In the genomic region with DNA sequence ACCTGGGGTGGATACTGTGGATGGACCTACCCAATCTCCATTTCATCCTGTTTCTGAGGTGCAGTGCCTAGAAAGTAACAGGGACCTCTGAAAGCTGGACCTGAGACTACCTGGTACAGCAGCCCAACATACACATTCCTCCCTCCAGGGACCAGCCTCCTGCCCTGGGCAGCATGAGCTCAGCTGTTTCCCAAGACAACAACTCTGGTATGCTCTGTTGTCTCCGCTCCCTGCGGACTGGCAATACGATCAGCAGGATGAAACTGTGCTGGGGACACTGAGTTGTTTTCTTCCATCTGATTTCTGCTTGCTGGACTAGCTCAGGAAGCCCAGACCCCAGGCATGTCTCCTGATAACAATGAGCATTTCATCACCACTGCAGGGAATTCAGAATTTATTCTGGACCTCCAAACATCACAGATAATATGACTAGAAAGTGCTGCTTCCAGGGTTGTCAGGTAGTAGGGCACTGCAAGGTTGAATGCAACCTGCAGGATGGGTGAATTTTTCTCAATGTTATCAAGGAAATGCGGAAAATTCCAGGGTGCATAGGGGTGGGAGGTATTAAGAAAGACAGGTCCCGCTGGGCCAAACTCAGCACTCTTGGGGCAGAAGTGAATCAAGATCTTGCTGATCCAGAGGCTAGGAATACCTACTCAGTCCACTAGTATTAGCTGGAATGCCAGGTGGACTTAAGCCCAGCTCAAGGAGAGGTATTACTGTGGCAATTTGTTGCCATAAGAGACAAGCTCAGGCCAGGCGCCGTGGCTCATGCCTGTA, we compare ENCODE assay signal across 27 cellular contexts.
"Had no signal": no experiment of that assay in that cellular context is flagged by ENCODE, and none has a peak within 500 bp of the region (broad histone marks: within the 10 kb centered on the region; RNA-seq: fewer than 3 reads in every experiment).

No MANE protein-coding gene starts in this region.

- H3K27ac Mint-ChIP-seq: activated CD4-positive, alpha-beta T cell treated with anti-CD3 and anti-CD28 coated beads for 36 hours; activated CD8-positive, alpha-beta T cell treated with anti-CD3 and anti-CD28 coated beads, Interleukin-2, amount 10 ng/mL, durations not matched to agents 7 days and 5 days; activated naive CD4-positive, alpha-beta T cell treated with anti-CD3 and anti-CD28 coated beads, Interleukin-2, amount 50 U/mL, for 24 hours; activated naive CD8-positive, alpha-beta T cell treated with anti-CD3 and anti-CD28 coated beads, Interleukin-2, amount 50 U/mL, for 24 hours had no signal

- H3K9me3 Mint-ChIP-seq: activated naive CD4-positive, alpha-beta T cell treated with anti-CD3 and anti-CD28 coated beads, Interleukin-2, amount 50 U/mL, for 24 hours; activated naive CD8-positive, alpha-beta T cell treated with anti-CD3 and anti-CD28 coated beads, Interleukin-2, amount 50 U/mL, for 24 hours had no signal

- H3K27ac ChIP-seq: brain microvascular endothelial cell, cardiac muscle cell, SK-N-MC, VCaP had no signal

- H3K4me1 Mint-ChIP-seq: activated CD4-positive, alpha-beta T cell treated with anti-CD3 and anti-CD28 coated beads for 36 hours; activated naive CD4-positive, alpha-beta T cell treated with anti-CD3 and anti-CD28 coated beads, Interleukin-2, amount 50 U/mL, for 24 hours had no signal

- H3K4me3 Mint-ChIP-seq: activated CD4-positive, alpha-beta T cell treated with anti-CD3 and anti-CD28 coated beads for 36 hours; activated CD8-positive, alpha-beta T cell treated with anti-CD3 and anti-CD28 coated beads, Interleukin-2, amount 10 ng/mL, durations not matched to agents 7 days and 5 days; activated naive CD4-positive, alpha-beta T cell treated with anti-CD3 and anti-CD28 coated beads, Interleukin-2, amount 50 U/mL, for 24 hours; activated naive CD8-positive, alpha-beta T cell treated with anti-CD3 and anti-CD28 coated beads, Interleukin-2, amount 50 U/mL, for 24 hours had no signal

- DNase-seq: activated CD4-positive, alpha-beta T cell treated with anti-CD3 and anti-CD28 coated beads for 36 hours; activated CD8-positive, alpha-beta memory T cell treated with anti-CD3 and anti-CD28 coated beads, Interleukin-2, amount 50 U/mL, for 48 hours; activated CD8-positive, alpha-beta T cell treated with anti-CD3 and anti-CD28 coated beads, Interleukin-2, amount 10 ng/mL, durations not matched to agents 7 days and 5 days; activated effector memory CD4-positive, alpha-beta T cell treated with Interleukin-2 at 50 U/mL for 16 hours; activated naive CD4-positive, alpha-beta T cell; activated naive CD8-positive, alpha-beta T cell treated with anti-CD3 and anti-CD28 coated beads, Interleukin-2, amount 50 U/mL, for 24 hours; activated T-cell treated with anti-CD3 and anti-CD28 coated beads, Interleukin-2, amount 50 U/mL, for 1 hour; amygdala; brain microvascular endothelial cell; MG63; MV-4-11; NCI-H1092 treated with DMSO at 0.1 percent for 48 hours; NCI-H1436; NCI-H1694 treated with DMSO at 0.1 percent for 48 hours; NCI-H345; NCI-H510A; NCI-H69; NK-92 treated with Interleukin-12 subunit alpha and Interleukin-12 subunit beta, amount 100 ng/mL, for 24 hours; OCI-M1; RPMI8226; T-helper 1 cell had no signal

- ATAC-seq: activated CD4-positive, alpha-beta T cell treated with anti-CD3 and anti-CD28 coated beads for 36 hours; activated CD8-positive, alpha-beta T cell treated with anti-CD3 and anti-CD28 coated beads, Interleukin-2, amount 10 ng/mL, durations not matched to agents 7 days and 5 days; activated naive CD8-positive, alpha-beta T cell treated with anti-CD3 and anti-CD28 coated beads, Interleukin-2, amount 50 U/mL, for 24 hours; Panc1; Right ventricle myocardium inferior had no signal

- H3K27me3 Mint-ChIP-seq: activated CD4-positive, alpha-beta T cell treated with anti-CD3 and anti-CD28 coated beads for 36 hours; activated naive CD4-positive, alpha-beta T cell treated with anti-CD3 and anti-CD28 coated beads, Interleukin-2, amount 50 U/mL, for 24 hours; activated naive CD8-positive, alpha-beta T cell treated with anti-CD3 and anti-CD28 coated beads, Interleukin-2, amount 50 U/mL, for 24 hours had no signal
